Comparison of ENCODE assay signal across 13 cellular contexts in genomic region chr7:1231214-1232102, GRCh38. TPM values are rescaled to one million over a fixed set of nuclear protein-coding genes. Genes with fewer than 3 reads are reported as not detected.
DNase-seq lines count a peak whose midpoint lies in the region; ATAC-seq and FAIRE-seq lines count a peak whose summit lies in the region.
"Had no signal": no experiment of that assay in that cellular context is flagged by ENCODE, and none has a peak within 500 bp of the region (broad histone marks: within the 10 kb centered on the region; RNA-seq: fewer than 3 reads in every experiment).

No MANE protein-coding gene starts in this region.

- H3K23ac ChIP-seq in mesendoderm (ENCODE audit: low read length), result peak overlapping the region; percentile 20

- no peak overlapping the region for H3K56ac ChIP-seq in mesendoderm (ENCODE audit: low read length)

- H3K4me1 ChIP-seq in mesendoderm (ENCODE audit: control insufficient read depth, low read depth, low read length), result peaks cover 3% of the 10 kb centered on the region
- H3K4me1 ChIP-seq: BE2C had no signal

- no peak overlapping the region for H3K4ac ChIP-seq in mesendoderm (ENCODE audit: low read depth, low read length)

- peak overlapping the region; percentile 14 for H3K27ac Mint-ChIP-seq in stimulated activated naive CD8-positive, alpha-beta T cell treated with anti-CD3 and anti-CD28 coated beads, Interleukin-15, Interleukin-2, amounts not matched to agents 100 ng/mL and 50 ng/mL, for 24 hours
- H3K27ac Mint-ChIP-seq in activated naive CD8-positive, alpha-beta T cell treated with anti-CD3 and anti-CD28 coated beads, Interleukin-2, amount 50 U/mL, for 24 hours, result peak overlapping the region; percentile 21

- no peak overlapping the region for H3K4me3 Mint-ChIP-seq in stimulated activated naive CD8-positive, alpha-beta T cell treated with anti-CD3 and anti-CD28 coated beads, Interleukin-15, Interleukin-2, amounts not matched to agents 100 ng/mL and 50 ng/mL, for 24 hours
- no peak overlapping the region for H3K4me3 Mint-ChIP-seq in activated naive CD8-positive, alpha-beta T cell treated with anti-CD3 and anti-CD28 coated beads, Interleukin-2, amount 50 U/mL, for 24 hours

- no peak overlapping the region for H4K5ac ChIP-seq in mesendoderm (ENCODE audit: low read length)

- H3K36me3 Mint-ChIP-seq in stimulated activated naive CD8-positive, alpha-beta T cell treated with anti-CD3 and anti-CD28 coated beads, Interleukin-15, Interleukin-2, amounts not matched to agents 100 ng/mL and 50 ng/mL, for 24 hours (ENCODE audit: low read depth), result peaks cover 6% of the 10 kb centered on the region
- no peaks in the 10 kb centered on the region for H3K36me3 Mint-ChIP-seq in activated naive CD8-positive, alpha-beta T cell treated with anti-CD3 and anti-CD28 coated beads, Interleukin-2, amount 50 U/mL, for 24 hours (ENCODE audit: low read depth)

- H3K36me3 ChIP-seq in mesendoderm (ENCODE audit: control insufficient read depth, insufficient read depth, low read length), result no peaks in the 10 kb centered on the region
- H3K36me3 ChIP-seq: BE2C, suprapubic skin had no signal

- H3K9ac ChIP-seq in mesendoderm (ENCODE audit: low read length), result no peak overlapping the region

- WGBS in mesendoderm (ENCODE audit: extremely low coverage, insufficient coverage, low lambda C conversion rate), result no CpG with 5 or more reads among the region's 40 CpGs

- no peak for DNase-seq in stimulated activated naive CD8-positive, alpha-beta T cell treated with anti-CD3 and anti-CD28 coated beads, Interleukin-15, Interleukin-2, amounts not matched to agents 100 U/mL and 50 U/mL, for 24 hours
- DNase-seq in activated naive CD8-positive, alpha-beta T cell treated with anti-CD3 and anti-CD28 coated beads, Interleukin-2, amount 50 U/mL, for 24 hours, result no peak
- DNase-seq in mesendoderm, result peak; percentile 51
- DNase-seq in urothelium cell line (ENCODE audit: low spot score), result no peak
- DNase-seq in activated gamma-delta T cell treated with Interleukin-2 at 50 U/mL for 16 hours, result no peak
- DNase-seq in SK-N-DZ (ENCODE audit: low spot score), result no peak
- DNase-seq in NCI-H1105 (lab: John Stamatoyannopoulos, UW), result no peak
- DNase-seq: BE2C, Karpas-422, NCI-H146 had no signal

- H2BK5ac ChIP-seq in mesendoderm (ENCODE audit: low read length), result no peak overlapping the region

- ATAC-seq in stimulated activated naive CD8-positive, alpha-beta T cell treated with anti-CD3 and anti-CD28 coated beads, Interleukin-15, Interleukin-2, amounts not matched to agents 100 U/mL and 50 U/mL, for 24 hours, result no peak
- no peak for ATAC-seq in activated naive CD8-positive, alpha-beta T cell treated with anti-CD3 and anti-CD28 coated beads, Interleukin-2, amount 50 U/mL, for 24 hours

- peaks cover 63% of the 10 kb centered on the region for H3K27me3 Mint-ChIP-seq in stimulated activated naive CD8-positive, alpha-beta T cell treated with anti-CD3 and anti-CD28 coated beads, Interleukin-15, Interleukin-2, amounts not matched to agents 100 ng/mL and 50 ng/mL, for 24 hours
- peaks cover 65% of the 10 kb centered on the region for H3K27me3 Mint-ChIP-seq in activated naive CD8-positive, alpha-beta T cell treated with anti-CD3 and anti-CD28 coated beads, Interleukin-2, amount 50 U/mL, for 24 hours

- H3K4me1 Mint-ChIP-seq in stimulated activated naive CD8-positive, alpha-beta T cell treated with anti-CD3 and anti-CD28 coated beads, Interleukin-15, Interleukin-2, amounts not matched to agents 100 ng/mL and 50 ng/mL, for 24 hours (ENCODE audit: low read depth), result peaks cover 29% of the 10 kb centered on the region
- peaks cover 19% of the 10 kb centered on the region for H3K4me1 Mint-ChIP-seq in activated naive CD8-positive, alpha-beta T cell treated with anti-CD3 and anti-CD28 coated beads, Interleukin-2, amount 50 U/mL, for 24 hours

- H3K27me3 ChIP-seq in mesendoderm (ENCODE audit: insufficient read depth, low read length, poor library complexity), result peaks cover 63% of the 10 kb centered on the region

- no peaks in the 10 kb centered on the region for H3K79me2 ChIP-seq in mesendoderm (ENCODE audit: control insufficient read depth, insufficient read depth, low read length)

- no peak overlapping the region for H3K4me3 ChIP-seq in mesendoderm (ENCODE audit: low read length)
- H3K4me3 ChIP-seq: suprapubic skin had no signal

- H3K9me3 Mint-ChIP-seq in stimulated activated naive CD8-positive, alpha-beta T cell treated with anti-CD3 and anti-CD28 coated beads, Interleukin-15, Interleukin-2, amounts not matched to agents 100 ng/mL and 50 ng/mL, for 24 hours, result no peaks in the 10 kb centered on the region
- H3K9me3 Mint-ChIP-seq in activated naive CD8-positive, alpha-beta T cell treated with anti-CD3 and anti-CD28 coated beads, Interleukin-2, amount 50 U/mL, for 24 hours, result no peaks in the 10 kb centered on the region

- H3K27ac ChIP-seq in mesendoderm (ENCODE audit: low read depth, low read length), result no peak overlapping the region
- H3K27ac ChIP-seq: suprapubic skin had no signal

- H3K18ac ChIP-seq in mesendoderm (ENCODE audit: low read length), result no peak overlapping the region

- H4K8ac ChIP-seq in mesendoderm (ENCODE audit: low read depth, low read length), result no peak overlapping the region

- H2BK120ac ChIP-seq in mesendoderm (ENCODE audit: low read depth, low read length), result no peak overlapping the region

- H3K79me1 ChIP-seq in mesendoderm (ENCODE audit: low read length), result no peaks in the 10 kb centered on the region

- no peak overlapping the region for H3K4me2 ChIP-seq in mesendoderm (ENCODE audit: low read length)

- no peak overlapping the region for H2AK5ac ChIP-seq in mesendoderm (ENCODE audit: low read length)

- FAIRE-seq in urothelium cell line (lab: Jason Lieb, UNC), result peak; percentile 79
- FAIRE-seq: H54 had no signal

- H2BK15ac ChIP-seq in mesendoderm (replicated peaks; ENCODE audit: low read depth), result no peak overlapping the region

RNA-seq across cellular contexts. Expression of gene UNCX, which starts 1.2 kb away (rescaled TPM):
- polyA plus RNA-seq in mesendoderm (2013, experiment 1 of 2), result not detected
- polyA plus RNA-seq in mesendoderm (2013, experiment 2 of 2), result not detected
- 0.63 TPM in 1 of 2 replicates, not detected in the other for polyA plus RNA-seq in SK-N-DZ (2014; cell fraction: cytosol; rRNA removed)
- 1.1 and 1.2 TPM in 2 replicates for polyA plus RNA-seq in SK-N-DZ (2014; cell fraction: nucleus; rRNA removed)
